ENCODE assay signal across 18 cellular contexts in genomic region chr10:6327906-6328707, GRCh38.
A peak's percentile ranks its signal among the peaks of the same experiment; 100 is the strongest.
DNase-seq lines count a peak whose midpoint lies in the region; ATAC-seq and TF ChIP-seq lines count a peak whose summit lies in the region.
"Had no signal": no experiment of that assay in that cellular context is flagged by ENCODE, and none has a peak within 500 bp of the region (broad histone marks: within the 10 kb centered on the region; RNA-seq: fewer than 3 reads in every experiment).

No MANE protein-coding gene starts in this region.

- peaks cover 17% of the 10 kb centered on the region for H3K4me1 ChIP-seq in OCI-LY3 (ENCODE audit: low read length)
- peaks cover 8% of the 10 kb centered on the region for H3K4me1 ChIP-seq in neural progenitor cell
- no peaks in the 10 kb centered on the region for H3K4me1 ChIP-seq in upper lobe of right lung
- H3K4me1 ChIP-seq: esophagus squamous epithelium had no signal

- peaks cover 9% of the 10 kb centered on the region for H3K9me3 Mint-ChIP-seq in neural progenitor cell

- H2AFZ ChIP-seq in OCI-LY3 (ENCODE audit: low read depth, low read length) (no peak overlapping the region), neural progenitor cell (replicated peaks) (no peak overlapping the region)

- no peak overlapping the region for H3K4me3 Mint-ChIP-seq in neural progenitor cell
- H3K4me3 Mint-ChIP-seq: activated naive CD8-positive, alpha-beta T cell; nephron; T-helper 17 cell; WTC11 had no signal

- peaks cover 4% of the 10 kb centered on the region for H3F3A ChIP-seq in neural progenitor cell (ENCODE audit: low read depth)

- peaks cover 10% of the 10 kb centered on the region for H3K27me3 Mint-ChIP-seq in neural progenitor cell (ENCODE audit: insufficient read depth, low read depth)
- H3K27me3 Mint-ChIP-seq: activated naive CD8-positive, alpha-beta T cell; T-helper 17 cell had no signal

- H3K4me2 ChIP-seq in OCI-LY3 (ENCODE audit: low read length) = peak overlapping the region; percentile 71
- H3K4me2 ChIP-seq in neural progenitor cell = peak overlapping the region; percentile 2

- ATAC-seq in GM21526 (IDR thresholded peaks at IDR 0.05; ENCODE audit: low FRiP score, unreplicated experiment) (no peak), upper lobe of right lung (no peak)
- ATAC-seq: T-helper 17 cell, WTC11 had no signal

- H3K36me3 Mint-ChIP-seq in neural progenitor cell = peaks cover 10% of the 10 kb centered on the region

- intact Hi-C loops in upper lobe of right lung (cut with DNase I) = no loop called here

- H3K9ac ChIP-seq in OCI-LY3 (ENCODE audit: low read length) (no peak overlapping the region), neural progenitor cell (no peak overlapping the region)

- no peak overlapping the region for H3K27ac Mint-ChIP-seq in neural progenitor cell
- H3K27ac Mint-ChIP-seq: activated naive CD8-positive, alpha-beta T cell; nephron; T-helper 17 cell; WTC11 had no signal

- no peaks in the 10 kb centered on the region for H3K27me3 ChIP-seq in OCI-LY3 (ENCODE audit: low read depth, low read length)
- H3K27me3 ChIP-seq in neural progenitor cell = no peaks in the 10 kb centered on the region
- H3K27me3 ChIP-seq in upper lobe of right lung = no peaks in the 10 kb centered on the region
- H3K27me3 ChIP-seq: esophagus squamous epithelium, heart left ventricle had no signal

- H3K36me3 ChIP-seq in OCI-LY3 (replicated peaks; ENCODE audit: low read depth, low read length) (no peaks in the 10 kb centered on the region), neural progenitor cell (no peaks in the 10 kb centered on the region), upper lobe of right lung (no peaks in the 10 kb centered on the region)
- H3K36me3 ChIP-seq: esophagus squamous epithelium, heart left ventricle had no signal

- TF ChIP-seq CTCF in OCI-LY3 (IDR thresholded peaks at IDR 0.05; ENCODE audit: low read depth, low read length) (no peak), neural progenitor cell (IDR thresholded peaks at IDR 0.05) (no peak), upper lobe of right lung (IDR thresholded peaks at IDR 0.05) (no peak)

- DNase-seq in cerebellum (ENCODE audit: low spot score) (peak; percentile 18), neural progenitor cell (ENCODE audit: low spot score) (peak; percentile 38), upper lobe of right lung (no peak)
- no peak for DNase-seq in NK-92 treated with Interleukin-12 subunit alpha and Interleukin-12 subunit beta, amount 100 ng/mL, for 24 hours (lab: John Stamatoyannopoulos, UW)
- DNase-seq: activated CD8-positive, alpha-beta memory T cell treated with anti-CD3 and anti-CD28 coated beads for 24 hours; effector CD4-positive, alpha-beta T cell; esophagus squamous epithelium; heart left ventricle; NCI-H1092; NCI-H524 treated with DMSO at 0.1 percent for 48 hours; SHP77 treated with DMSO at 0.1 percent for 48 hours; T-helper 17 cell had no signal

- no peaks in the 10 kb centered on the region for H4K20me1 ChIP-seq in OCI-LY3 (ENCODE audit: insufficient read depth, low read length)
- H4K20me1 ChIP-seq in neural progenitor cell (ENCODE audit: low read depth) = no peaks in the 10 kb centered on the region

- H3K79me2 ChIP-seq in OCI-LY3 (ENCODE audit: low read length) = no peaks in the 10 kb centered on the region
- H3K79me2 ChIP-seq in neural progenitor cell (ENCODE audit: low read depth) = no peaks in the 10 kb centered on the region

- H3K9me3 ChIP-seq in OCI-LY3 (ENCODE audit: insufficient read depth, low read length) (no peaks in the 10 kb centered on the region), neural progenitor cell (ENCODE audit: low read depth) (no peaks in the 10 kb centered on the region), upper lobe of right lung (no peaks in the 10 kb centered on the region)
- H3K9me3 ChIP-seq: esophagus squamous epithelium, heart left ventricle had no signal

- peak overlapping the region; percentile 52 for H3K27ac ChIP-seq in OCI-LY3 (ENCODE audit: low read length)
- no peak overlapping the region for H3K27ac ChIP-seq in neural progenitor cell
- H3K27ac ChIP-seq in temporal lobe (ENCODE audit: low read depth, low read length) = peak overlapping the region; percentile 63
- no peak overlapping the region for H3K27ac ChIP-seq in upper lobe of right lung
- H3K27ac ChIP-seq: esophagus squamous epithelium had no signal

- peaks cover 9% of the 10 kb centered on the region for H3K4me1 Mint-ChIP-seq in neural progenitor cell
- H3K4me1 Mint-ChIP-seq: nephron, T-helper 17 cell, WTC11 had no signal

- H3K4me3 ChIP-seq in OCI-LY3 (ENCODE audit: low read length) = no peak overlapping the region
- H3K4me3 ChIP-seq in neural progenitor cell = no peak overlapping the region
- no peak overlapping the region for H3K4me3 ChIP-seq in upper lobe of right lung
- H3K4me3 ChIP-seq: esophagus squamous epithelium, heart left ventricle had no signal

Comparison
In these comparisons a context has a peak if more than half of its experiments do, and no peak if none do; other contexts are left out.
1. H3K27ac ChIP-seq: peak in OCI-LY3 (single experiment) and temporal lobe (single experiment); none in neural progenitor cell (single experiment) and upper lobe of right lung (single experiment).
2. DNase-seq: peak in cerebellum (single experiment) and neural progenitor cell (single experiment); none in NK-92 treated with Interleukin-12 subunit alpha and Interleukin-12 subunit beta, amount 100 ng/mL, for 24 hours (single experiment) and upper lobe of right lung (single experiment).